18 cellular contexts compared by ENCODE assay signal in the genomic region with DNA sequence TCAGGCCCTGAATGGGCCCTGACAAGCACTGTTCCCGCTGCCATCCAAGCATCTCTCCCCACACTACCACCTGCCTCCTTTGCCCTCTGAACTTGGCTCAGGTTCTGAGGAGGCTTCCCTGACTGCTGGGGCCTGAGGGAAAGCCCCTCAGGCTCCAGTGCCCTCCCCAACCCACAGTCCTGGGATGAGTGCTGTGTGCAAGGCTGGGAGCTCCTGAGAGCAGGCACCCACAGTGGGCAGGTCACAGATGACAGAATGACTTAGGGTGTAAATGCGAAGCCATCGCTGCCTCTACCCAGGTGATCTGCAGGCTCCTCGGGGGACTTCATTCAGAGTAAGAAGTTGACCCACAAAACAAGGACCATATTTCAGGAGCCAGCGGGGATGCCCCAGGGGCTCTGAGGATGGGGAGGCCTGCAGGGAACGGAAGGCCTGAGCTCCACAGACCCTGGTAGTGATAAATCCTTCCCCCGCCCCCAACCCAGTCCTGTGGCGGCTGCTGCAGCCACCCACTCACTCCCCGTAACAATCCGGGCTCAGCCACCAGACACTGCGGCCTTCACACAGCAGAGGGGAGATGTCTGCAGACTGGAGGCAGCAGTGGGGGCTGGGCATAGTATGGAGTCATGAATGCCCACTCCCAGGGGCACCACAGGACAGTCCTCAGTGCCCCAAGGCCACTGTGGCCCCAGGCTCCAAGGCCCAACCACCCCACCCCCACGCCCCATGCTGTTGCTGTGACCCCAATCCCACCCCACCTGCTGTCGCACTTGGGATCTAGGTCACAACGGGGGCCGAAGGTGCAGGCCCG. TPM values are rescaled to one million over a fixed set of nuclear protein-coding genes. Genes with fewer than 3 reads are reported as not detected.
DNase-seq lines count a peak whose midpoint lies in the region; ATAC-seq, FAIRE-seq and TF ChIP-seq lines count a peak whose summit lies in the region.
"Had no signal": no experiment of that assay in that cellular context is flagged by ENCODE, and none has a peak within 500 bp of the region (broad histone marks: within the 10 kb centered on the region; RNA-seq: fewer than 3 reads in every experiment).

No MANE protein-coding gene starts in this region.

- no peak overlapping the region for H4K8ac ChIP-seq in IMR-90 (ENCODE audit: low read depth in 2 of 2, low read length in 2 of 2)

- H2BK15ac ChIP-seq in IMR-90 (ENCODE audit: low read depth, low read length): no peak overlapping the region

- H3K27ac ChIP-seq in IMR-90 (ENCODE audit: insufficient read depth, low read length): no peak overlapping the region
- no peak overlapping the region for H3K27ac ChIP-seq in GM12878 (ENCODE audit: control insufficient read depth, insufficient read depth)
- H3K27ac ChIP-seq in smooth muscle cell (ENCODE audit: low read depth): no peak overlapping the region

- no peaks in the 10 kb centered on the region for H3K36me3 Mint-ChIP-seq in stimulated activated effector memory CD8-positive, alpha-beta T cell treated with anti-CD3 and anti-CD28 coated beads, Interleukin-12 subunit alpha, Interleukin-12 subunit beta, amount 100 ng/mL, for 72 hours
- H3K36me3 Mint-ChIP-seq in CD14-positive monocyte: peaks cover 0 to 2% of the 10 kb centered on the region in 2 donors

- no peak overlapping the region for H4K91ac ChIP-seq in IMR-90 (ENCODE audit: insufficient read depth, low read depth, low read length)

- H3K9ac ChIP-seq in IMR-90 (ENCODE audit: low read depth, low read length) (no peak overlapping the region), GM12878 (ENCODE audit: control insufficient read depth, insufficient read depth, low read length) (no peak overlapping the region), smooth muscle cell (ENCODE audit: low read depth) (no peak overlapping the region)

- H3F3A ChIP-seq in smooth muscle cell (ENCODE audit: low read depth): peaks cover 2% of the 10 kb centered on the region

- H2BK5ac ChIP-seq in IMR-90 (ENCODE audit: low read depth, low read length, poor library complexity, severe bottlenecking): no peak overlapping the region

- H2BK120ac ChIP-seq in IMR-90 (ENCODE audit: low read depth, low read length): no peak overlapping the region; the same call in 1 of the 2 replicates

- peaks cover 15% of the 10 kb centered on the region for H3K9me1 ChIP-seq in IMR-90 (ENCODE audit: insufficient read depth, low read length)

- H2AK5ac ChIP-seq in IMR-90 (ENCODE audit: low read depth, low read length): 0 out of 2 replicates have a peak overlapping the region, but pooled peaks have one; percentile 16

- peaks cover 13 to 19% (median 14%) of the 10 kb centered on the region in 3 donors for H3K27me3 Mint-ChIP-seq in CD14-positive monocyte (ENCODE audit: low read depth in 3 of 3)

- TF ChIP-seq CTCF in IMR-90 (conservative IDR thresholded peaks at IDR 0.05; ENCODE audit: low read depth, low read length) (no peak), GM12878 (IDR thresholded peaks at IDR 0.05 in 2 of 3, conservative IDR thresholded peaks at IDR 0.05 in 1 of 3; ENCODE audit: control insufficient read depth in 2 of 3, extremely low read depth in 1 of 3, insufficient read depth in 1 of 3, low read depth in 3 of 3, low read length in 3 of 3) (no peak), mucosa of descending colon (IDR thresholded peaks at IDR 0.05) (no peak), smooth muscle cell (IDR thresholded peaks at IDR 0.05; ENCODE audit: borderline replicate concordance, insufficient read depth, poor library complexity, severe bottlenecking) (no peak), CD14-positive monocyte (IDR thresholded peaks at IDR 0.05) (no peak)

- TF ChIP-seq RAD21 in IMR-90 (IDR thresholded peaks at IDR 0.05; ENCODE audit: low read length): no peak
- no peak for TF ChIP-seq RAD21 in GM12878 (IDR thresholded peaks at IDR 0.05; ENCODE audit: insufficient read depth, low read depth, low read length)

- H3K27ac Mint-ChIP-seq in stimulated activated effector memory CD8-positive, alpha-beta T cell treated with anti-CD3 and anti-CD28 coated beads, Interleukin-12 subunit alpha, Interleukin-12 subunit beta, amount 100 ng/mL, for 72 hours: no peak overlapping the region
- H3K27ac Mint-ChIP-seq in CD14-positive monocyte: peak overlapping the region in 1 of 7 donors; percentile 66
- H3K27ac Mint-ChIP-seq: activated CD4-positive, alpha-beta memory T cell treated with anti-CD3 and anti-CD28 coated beads, Interleukin-2, amount 10 ng/mL, durations not matched to agents 7 days and 5 days; activated T-helper 2 cell treated with anti-CD3 and anti-CD28 coated beads, Interferon-gamma antibody, Interleukin-2, Interleukin-4, amounts not matched to agents 10 μg/mL and 5 μg/mL and 100 μg/mL, durations not matched to agents 14 hours and 24 hours and 36 hours had no signal

- peaks cover 31 to 70% of the 10 kb centered on the region in 2 experiments for H3K79me1 ChIP-seq in IMR-90 (ENCODE audit: low read depth in 1 of 2, low read length in 2 of 2)

- H3K4me2 ChIP-seq in IMR-90 (ENCODE audit: low read depth, low read length): no peak overlapping the region
- H3K4me2 ChIP-seq in GM12878 (ENCODE audit: control insufficient read depth, insufficient read depth): no peak overlapping the region
- H3K4me2 ChIP-seq in smooth muscle cell: peak overlapping the region; percentile 75

- H3K4me1 ChIP-seq in IMR-90 (ENCODE audit: control insufficient read depth, insufficient read depth, low read length): peaks cover 26% of the 10 kb centered on the region
- H3K4me1 ChIP-seq in GM12878 (ENCODE audit: control insufficient read depth, insufficient read depth, low read length): no peaks in the 10 kb centered on the region
- H3K4me1 ChIP-seq in mucosa of descending colon (ENCODE audit: low read depth): peaks cover 52% of the 10 kb centered on the region
- peaks cover 25% of the 10 kb centered on the region for H3K4me1 ChIP-seq in smooth muscle cell (ENCODE audit: low read depth)

- in situ Hi-C loops in IMR-90 (cut with MboI; ENCODE audit: low sequenced_read_pairs) (no loop called here), GM12878 (cut with MboI) (no loop called here)

- RAD21 ChIA-PET in GM12878 (lab: Charles Lee; ENCODE audit: unreplicated experiment): no interaction called here

- H3K56ac ChIP-seq in IMR-90 (ENCODE audit: extremely low read depth, insufficient read depth, low read length): no peak overlapping the region

- DNase-seq in IMR-90 (no peak), GM12878 (ENCODE audit: low read depth, low spot score) (no peak), mucosa of descending colon (peak in 2 of 3 donors; percentile 30 to 43), smooth muscle cell (lab: John Stamatoyannopoulos, UW; ENCODE audit: unreplicated experiment) (no peak), NCI-H226 (no peak), CD14-positive monocyte (ENCODE audit: low spot score) (no peak)
- DNase-seq in stimulated activated effector memory CD8-positive, alpha-beta T cell treated with anti-CD3 and anti-CD28 coated beads, Interleukin-12 subunit alpha, Interleukin-12 subunit beta, amount 100 ng/mL, for 72 hours (ENCODE audit: low spot score in 2 of 2): no peak
- DNase-seq: activated CD4-positive, alpha-beta memory T cell treated with anti-CD3 and anti-CD28 coated beads, Interleukin-2, amount 10 ng/mL, durations not matched to agents 7 days and 5 days; amygdala; C1 segment of cervical spinal cord; DND-41; foreskin melanocyte; stimulated activated CD4-positive, alpha-beta T cell treated with anti-CD3 and anti-CD28 coated beads, Interleukin-4, amount 100 ng/mL, for 24 hours; stimulated activated CD8-positive, alpha-beta memory T cell treated with anti-CD3 and anti-CD28 coated beads, Interleukin-4, amount 100 ng/mL, for 48 hours had no signal

- H3K18ac ChIP-seq in IMR-90 (ENCODE audit: low read depth, low read length): no peak overlapping the region

- intact Hi-C loops in IMR-90 (cut with micrococcal nuclease) (no loop called here), GM12878 (cut with micrococcal nuclease; ENCODE audit: unreplicated experiment) (no loop called here), mucosa of descending colon (cut with DNase I, micrococcal nuclease) (no loop called here), CD14-positive monocyte (cut with micrococcal nuclease) (no loop called here)

- H4K20me1 ChIP-seq in IMR-90 (ENCODE audit: insufficient read depth, low read length) (peaks cover 63% of the 10 kb centered on the region), GM12878 (ENCODE audit: control insufficient read depth, insufficient read depth) (no peaks in the 10 kb centered on the region), smooth muscle cell (ENCODE audit: low read depth) (peaks cover 94% of the 10 kb centered on the region)

- H3K9me3 Mint-ChIP-seq in stimulated activated effector memory CD8-positive, alpha-beta T cell treated with anti-CD3 and anti-CD28 coated beads, Interleukin-12 subunit alpha, Interleukin-12 subunit beta, amount 100 ng/mL, for 72 hours: no peaks in the 10 kb centered on the region
- H3K9me3 Mint-ChIP-seq in CD14-positive monocyte: no peaks in the 10 kb centered on the region
- H3K9me3 Mint-ChIP-seq: activated CD4-positive, alpha-beta memory T cell treated with anti-CD3 and anti-CD28 coated beads, Interleukin-2, amount 10 ng/mL, durations not matched to agents 7 days and 5 days; activated T-helper 2 cell treated with anti-CD3 and anti-CD28 coated beads, Interferon-gamma antibody, Interleukin-2, Interleukin-4, amounts not matched to agents 10 μg/mL and 5 μg/mL and 100 μg/mL, durations not matched to agents 14 hours and 24 hours and 36 hours had no signal

- no TSS peak for BruUV-seq in IMR-90 (replicated peaks; lab: Mats Ljungman, UMichigan)
- BruUV-seq in GM12878 (replicated peaks; lab: Mats Ljungman, UMichigan): no TSS peak

- H3K27me3 ChIP-seq in IMR-90 (ENCODE audit: control insufficient read depth, insufficient read depth, low read length) (no peaks in the 10 kb centered on the region), GM12878 (replicated peaks in 1 of 2; ENCODE audit: control insufficient read depth in 2 of 2, insufficient read depth in 2 of 2, low read length in 1 of 2) (no peaks in the 10 kb centered on the region; a peak in 1 of 4 replicates), smooth muscle cell (ENCODE audit: low read depth) (no peaks in the 10 kb centered on the region)
- H3K27me3 ChIP-seq: thyroid gland had no signal

- no peak overlapping the region for H3K4me3 Mint-ChIP-seq in stimulated activated effector memory CD8-positive, alpha-beta T cell treated with anti-CD3 and anti-CD28 coated beads, Interleukin-12 subunit alpha, Interleukin-12 subunit beta, amount 100 ng/mL, for 72 hours
- no peak overlapping the region for H3K4me3 Mint-ChIP-seq in CD14-positive monocyte
- H3K4me3 Mint-ChIP-seq: activated CD4-positive, alpha-beta memory T cell treated with anti-CD3 and anti-CD28 coated beads, Interleukin-2, amount 10 ng/mL, durations not matched to agents 7 days and 5 days had no signal

- no peaks in the 10 kb centered on the region for H3K9me3 ChIP-seq in IMR-90 (ENCODE audit: control insufficient read depth, insufficient read depth, low read length)
- no peaks in the 10 kb centered on the region for H3K9me3 ChIP-seq in GM12878 (replicated peaks; ENCODE audit: control insufficient read depth, insufficient read depth, low read length)
- no peaks in the 10 kb centered on the region for H3K9me3 ChIP-seq in mucosa of descending colon
- no peaks in the 10 kb centered on the region for H3K9me3 ChIP-seq in smooth muscle cell (replicated peaks; ENCODE audit: low read depth)
- H3K9me3 ChIP-seq: thyroid gland had no signal

- H3K79me2 ChIP-seq in GM12878 (ENCODE audit: control insufficient read depth, insufficient read depth, low read length) (no peaks in the 10 kb centered on the region), smooth muscle cell (ENCODE audit: low read depth) (peaks cover 77% of the 10 kb centered on the region)

- no peaks in the 10 kb centered on the region for H3K36me3 ChIP-seq in IMR-90 (ENCODE audit: control insufficient read depth, insufficient read depth, low read length)
- no peaks in the 10 kb centered on the region for H3K36me3 ChIP-seq in GM12878 (ENCODE audit: control insufficient read depth in 2 of 2, insufficient read depth in 2 of 2, low read length in 1 of 2)
- H3K36me3 ChIP-seq in mucosa of descending colon (ENCODE audit: low read depth): no peaks in the 10 kb centered on the region
- no peaks in the 10 kb centered on the region for H3K36me3 ChIP-seq in smooth muscle cell (ENCODE audit: low read depth)
- H3K36me3 ChIP-seq: thyroid gland had no signal

- 0 out of 2 replicates have a peak overlapping the region, but pooled peaks have one; percentile 11 for H3K4ac ChIP-seq in IMR-90 (ENCODE audit: low read depth, low read length)

- H4K5ac ChIP-seq in IMR-90 (ENCODE audit: low read depth, low read length): no peak overlapping the region

- no peak overlapping the region for H2BK20ac ChIP-seq in IMR-90 (ENCODE audit: low read depth, low read length)

- POLR2A ChIA-PET in IMR-90 (lab: Charles Lee; ENCODE audit: unreplicated experiment): no interaction called here
- POLR2A ChIA-PET in GM12878 (lab: Charles Lee): interaction anchor here (0.6 kb wide), 1 partner anchor 872 kb away, joined by 5 read pairs; no protein-coding TSS in a partner anchor

- no peak for TF ChIP-seq EP300 in GM12878 (IDR thresholded peaks at IDR 0.05; ENCODE audit: borderline replicate concordance in 1 of 2, control insufficient read depth in 1 of 2, low read depth in 2 of 2, low read length in 2 of 2)

- FAIRE-seq in GM12878 (lab: Jason Lieb, UNC): no peak
- FAIRE-seq: colon, endothelial cell of umbilical vein had no signal

- no peak overlapping the region for H3K4me3 ChIP-seq in IMR-90 (ENCODE audit: insufficient read depth, low read depth, low read length)
- H3K4me3 ChIP-seq in GM12878: no peak overlapping the region
- no peak overlapping the region for H3K4me3 ChIP-seq in mucosa of descending colon
- no peak overlapping the region for H3K4me3 ChIP-seq in smooth muscle cell
- H3K4me3 ChIP-seq: thyroid gland had no signal

- peaks cover 8% of the 10 kb centered on the region for H3K4me1 Mint-ChIP-seq in stimulated activated effector memory CD8-positive, alpha-beta T cell treated with anti-CD3 and anti-CD28 coated beads, Interleukin-12 subunit alpha, Interleukin-12 subunit beta, amount 100 ng/mL, for 72 hours
- H3K4me1 Mint-ChIP-seq in CD14-positive monocyte: peaks cover 15% of the 10 kb centered on the region
- H3K4me1 Mint-ChIP-seq: activated CD4-positive, alpha-beta memory T cell treated with anti-CD3 and anti-CD28 coated beads, Interleukin-2, amount 10 ng/mL, durations not matched to agents 7 days and 5 days had no signal

- H2AFZ ChIP-seq in IMR-90 (replicated peaks; ENCODE audit: low read length, poor library complexity) (no peak overlapping the region), GM12878 (ENCODE audit: control insufficient read depth, low read depth, low read length) (no peak overlapping the region), smooth muscle cell (ENCODE audit: low read depth) (no peak overlapping the region)

- CTCF ChIA-PET in IMR-90 (lab: Yijun Ruan, JAX): no interaction called here
- CTCF ChIA-PET in GM12878 (lab: Yijun Ruan, JAX): no interaction called here

- TF ChIP-seq POLR2A in IMR-90 (IDR thresholded peaks at IDR 0.05; ENCODE audit: low read depth, low read length) (no peak), GM12878 (IDR thresholded peaks at IDR 0.05; ENCODE audit: low read depth, low read length) (no peak)

- ATAC-seq in IMR-90 (ENCODE audit: low read depth): no peak
- peak; percentile 10; the same call in 2 of the 3 replicates for ATAC-seq in GM12878
- no peak for ATAC-seq in mucosa of descending colon
- ATAC-seq in stimulated activated effector memory CD8-positive, alpha-beta T cell treated with anti-CD3 and anti-CD28 coated beads, Interleukin-12 subunit alpha, Interleukin-12 subunit beta, amount 100 ng/mL, for 72 hours: no peak

- H3K23ac ChIP-seq in IMR-90 (ENCODE audit: low read depth, low read length): no peak overlapping the region

- SMC1A ChIA-PET in GM12878 (lab: Charles Lee; ENCODE audit: uncharacterized antibody, unreplicated experiment): no interaction called here

- no peak overlapping the region for H3K14ac ChIP-seq in IMR-90 (replicated peaks; ENCODE audit: low read depth, low read length)

- dilution Hi-C loops in IMR-90 (cut with HindIII; ENCODE audit: low sequenced_read_pairs, unreplicated experiment): no loop called here

- 80% methylated on average over 6 of the region's 16 CpGs; no CpG with 5 or more reads in 1 of the 2 experiments for WGBS in IMR-90 (ENCODE audit: extremely low coverage in 2 of 2, insufficient read length in 1 of 2), 2 experiments
- 42% methylated on average over 12 of the region's 16 CpGs for WGBS in GM12878 (ENCODE audit: insufficient coverage, insufficient replicate concordance, low lambda C conversion rate, missing lambda C conversion rate)
- 51% methylated on average over 16 of the region's 16 CpGs for WGBS in smooth muscle cell (ENCODE audit: low lambda C conversion rate)

- H2AK9ac ChIP-seq in IMR-90 (replicated peaks; ENCODE audit: low read depth, low read length, poor library complexity): no peak overlapping the region

RNA-seq across cellular contexts. Expression of a gene that starts 8.9 kb away (rescaled TPM):
- total RNA-seq in IMR-90 (2012; rRNA removed) (18.1 and 19.7 TPM in 2 replicates), GM12878 (2014; rRNA removed) (16.1 and 21.3 TPM in 2 replicates), GM12878 (2014; rRNA removed; fragmentation: Illumina TruSeq; extraction: Trizol) (6.3 and 9.6 TPM in 2 replicates), GM12878 (2021) (21.0 TPM in 2 replicates), mucosa of descending colon (10 to 100 TPM; 37.6 to 65.7 (median 46.3) TPM), smooth muscle cell (20.0 and 25.4 TPM in 2 replicates)
- polyA plus RNA-seq in IMR-90 (2012; rRNA removed) (25.7 and 26.4 TPM in 2 replicates), GM12878 (2011; rRNA removed) (1.3 and 2.2 TPM in 2 replicates), GM12878 (2014; fragmentation: Illumina TruSeq; extraction: Trizol) (2.7 and 6.7 TPM in 2 replicates), GM12878 (2014; fragmentation: Nextera tagmentation; extraction: Ambion mirVana) (under 1 TPM; 0.32 to 0.91 TPM), GM12878 (2014; rRNA removed) (12.7 and 20.5 TPM in 2 replicates), GM12878 (2016; fragmentation: Nextera tagmentation; extraction: Ambion mirVana) (10 to 100 TPM; 15.8 to 16.8 TPM), smooth muscle cell (31.9 and 32.4 TPM in 2 replicates), CD14-positive monocyte (1 to 10 TPM; 4.1 to 7.5 TPM)
- 18.6 and 33.9 TPM in 2 replicates for polyA plus RNA-seq in IMR-90 (2012; cell fraction: cytosol; rRNA removed)
- 48.9 and 50.9 TPM in 2 replicates for polyA plus RNA-seq in IMR-90 (2012; cell fraction: nucleus; rRNA removed; ENCODE audit: low replicate concordance)
- 12.6 and 12.8 TPM in 2 replicates for total RNA-seq in GM12878 (2013; cell fraction: nucleolus; rRNA removed)
- polyA plus RNA-seq in GM12878 (2011; ENCODE audit: low read depth): 11.7 TPM
- polyA plus RNA-seq in GM12878 (2011; cell fraction: cytosol; rRNA removed): 2.6 and 3.7 TPM in 2 replicates
- 7.8 and 7.9 TPM in 2 replicates for polyA plus RNA-seq in GM12878 (2011; cell fraction: nucleus; rRNA removed)
- polyA plus RNA-seq in GM12878 (2012): 36.1 and 36.8 TPM in 2 replicates
- polyA minus RNA-seq in GM12878 (2011; rRNA and poly(A)+ RNA removed): 1.8 and 3.0 TPM in 2 replicates
- 0.80 and 2.8 TPM in 2 replicates for polyA minus RNA-seq in GM12878 (2011; cell fraction: cytosol; rRNA and poly(A)+ RNA removed)
- polyA minus RNA-seq in GM12878 (2011; cell fraction: nucleus; rRNA and poly(A)+ RNA removed): 1.8 and 3.1 TPM in 2 replicates

Comparison
In these comparisons a context has a peak if more than half of its experiments do, and no peak if none do; other contexts are left out.
1. DNase-seq: peak in mucosa of descending colon (2 of 3); none in IMR-90 (single experiment), GM12878 (single experiment), smooth muscle cell (single experiment), NCI-H226 (single experiment), stimulated activated effector memory CD8-positive, alpha-beta T cell treated with anti-CD3 and anti-CD28 coated beads, Interleukin-12 subunit alpha, Interleukin-12 subunit beta, amount 100 ng/mL, for 72 hours (0 of 2) and CD14-positive monocyte (single experiment).